Comparison of ENCODE assay signal across 10 cellular contexts in the genomic region with DNA sequence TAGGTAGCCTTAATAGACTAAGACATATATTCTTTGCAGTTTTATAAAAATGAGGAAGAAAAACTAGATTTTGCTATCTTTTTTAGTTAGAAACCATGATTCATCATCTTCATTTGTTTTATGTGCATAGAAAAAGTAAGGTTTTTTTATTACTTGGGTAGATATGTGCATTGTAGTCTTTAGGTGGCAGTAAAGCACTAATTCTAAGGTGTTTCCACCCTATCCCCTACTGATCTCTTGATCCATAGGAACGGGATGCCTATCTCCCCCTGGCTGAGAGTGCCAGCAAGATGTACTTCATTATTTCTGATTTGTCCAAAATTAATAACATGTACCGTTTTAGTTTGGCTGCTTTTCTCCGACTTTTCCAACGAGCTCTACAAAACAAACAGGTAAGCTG.
DNase-seq lines count a peak whose midpoint lies in the region; ATAC-seq and TF ChIP-seq lines count a peak whose summit lies in the region.
"Had no signal": no experiment of that assay in that cellular context is flagged by ENCODE, and none has a peak within 500 bp of the region (broad histone marks: within the 10 kb centered on the region; RNA-seq: fewer than 3 reads in every experiment).

No MANE protein-coding gene starts in this region.

- no peak overlapping the region for H3K18ac ChIP-seq in IMR-90 (ENCODE audit: low read depth, low read length)

- H3K9me1 ChIP-seq in IMR-90 (ENCODE audit: insufficient read depth, low read length) = no peaks in the 10 kb centered on the region

- H3K27ac ChIP-seq in IMR-90 (ENCODE audit: insufficient read depth, low read length) = no peak overlapping the region
- no peak overlapping the region for H3K27ac ChIP-seq in colonic mucosa

- H3K4me1 ChIP-seq in IMR-90 (ENCODE audit: control insufficient read depth, insufficient read depth, low read length) (no peaks in the 10 kb centered on the region), colonic mucosa (no peaks in the 10 kb centered on the region)

- H3K9ac ChIP-seq in IMR-90 (ENCODE audit: low read depth, low read length) = no peak overlapping the region
- no peak overlapping the region for H3K9ac ChIP-seq in colonic mucosa (ENCODE audit: low read depth in 2 of 2, low read length in 2 of 2)

- H3K27me3 Mint-ChIP-seq in activated CD4-positive, alpha-beta memory T cell treated with anti-CD3 and anti-CD28 coated beads for 36 hours = no peaks in the 10 kb centered on the region
- H3K27me3 Mint-ChIP-seq: activated naive CD4-positive, alpha-beta T cell treated with anti-CD3 and anti-CD28 coated beads, Interleukin-2, amount 50 U/mL, for 24 hours had no signal

- H2BK120ac ChIP-seq in IMR-90 (ENCODE audit: low read depth, low read length) = no peak overlapping the region

- no peak overlapping the region for H4K8ac ChIP-seq in IMR-90 (ENCODE audit: low read depth in 2 of 2, low read length in 2 of 2)

- no peaks in the 10 kb centered on the region for H3K79me1 ChIP-seq in IMR-90 (ENCODE audit: low read depth in 1 of 2, low read length in 2 of 2)

- ATAC-seq in IMR-90 (ENCODE audit: low read depth) = peak; percentile 78

- H3K27ac Mint-ChIP-seq in activated CD4-positive, alpha-beta memory T cell treated with anti-CD3 and anti-CD28 coated beads for 36 hours = no peak overlapping the region
- H3K27ac Mint-ChIP-seq: activated naive CD4-positive, alpha-beta T cell treated with anti-CD3 and anti-CD28 coated beads, Interleukin-2, amount 50 U/mL, for 24 hours had no signal

- no peaks in the 10 kb centered on the region for H3K9me3 Mint-ChIP-seq in activated CD4-positive, alpha-beta memory T cell treated with anti-CD3 and anti-CD28 coated beads for 36 hours
- H3K9me3 Mint-ChIP-seq: activated naive CD4-positive, alpha-beta T cell treated with anti-CD3 and anti-CD28 coated beads, Interleukin-2, amount 50 U/mL, for 24 hours had no signal

- in situ Hi-C loops in IMR-90 (cut with MboI; ENCODE audit: low sequenced_read_pairs) = no loop called here

- BruUV-seq in IMR-90 (replicated peaks; lab: Mats Ljungman, UMichigan) = no TSS peak

- TF ChIP-seq RAD21 in IMR-90 (IDR thresholded peaks at IDR 0.05; ENCODE audit: low read length) = peak; percentile 58

- no peaks in the 10 kb centered on the region; the same call in 1 of the 2 replicates for H3K36me3 ChIP-seq in IMR-90 (ENCODE audit: control insufficient read depth, insufficient read depth, low read length)
- H3K36me3 ChIP-seq in colonic mucosa = no peaks in the 10 kb centered on the region

- TF ChIP-seq CTCF in IMR-90 (conservative IDR thresholded peaks at IDR 0.05; ENCODE audit: low read depth, low read length) (peak; percentile 50), colonic mucosa (IDR thresholded peaks at IDR 0.05) (no peak)

- no peak overlapping the region for H2AFZ ChIP-seq in IMR-90 (replicated peaks; ENCODE audit: low read length, poor library complexity)

- H3K9me3 ChIP-seq in IMR-90 (ENCODE audit: control insufficient read depth, insufficient read depth, low read length) (no peaks in the 10 kb centered on the region), colonic mucosa (no peaks in the 10 kb centered on the region)

- no peak overlapping the region for H3K4me3 ChIP-seq in IMR-90 (ENCODE audit: insufficient read depth, low read depth, low read length)
- no peak overlapping the region for H3K4me3 ChIP-seq in colonic mucosa
- H3K4me3 ChIP-seq: smooth muscle cell had no signal

- WGBS in IMR-90 (ENCODE audit: extremely low coverage in 2 of 2, insufficient read length in 1 of 2), 2 experiments = no CpG with 5 or more reads among the region's 4 CpGs

- H2BK15ac ChIP-seq in IMR-90 (ENCODE audit: low read depth, low read length) = no peak overlapping the region

- H3K4me3 Mint-ChIP-seq in activated CD4-positive, alpha-beta memory T cell treated with anti-CD3 and anti-CD28 coated beads for 36 hours = no peak overlapping the region
- H3K4me3 Mint-ChIP-seq: activated naive CD4-positive, alpha-beta T cell treated with anti-CD3 and anti-CD28 coated beads, Interleukin-2, amount 50 U/mL, for 24 hours had no signal

- intact Hi-C loops in IMR-90 (cut with micrococcal nuclease) (loop anchor here (1.0 kb wide), 1 partner anchor 344 kb away; no protein-coding TSS in a partner anchor), colonic mucosa (cut with DNase I) (no loop called here)
- intact Hi-C loops in activated CD4-positive, alpha-beta memory T cell treated with anti-CD3 and anti-CD28 coated beads for 36 hours (cut with micrococcal nuclease) = no loop called here

- POLR2A ChIA-PET in IMR-90 (lab: Charles Lee; ENCODE audit: unreplicated experiment) = no interaction called here
- POLR2A ChIA-PET in activated CD4-positive, alpha-beta memory T cell treated with anti-CD3 and anti-CD28 coated beads for 36 hours (lab: Charles Lee) = no interaction called here

- peaks cover 3% of the 10 kb centered on the region for H3K36me3 Mint-ChIP-seq in activated CD4-positive, alpha-beta memory T cell treated with anti-CD3 and anti-CD28 coated beads for 36 hours

- no peak overlapping the region for H4K91ac ChIP-seq in IMR-90 (ENCODE audit: insufficient read depth, low read depth, low read length)

- TF ChIP-seq POLR2A in IMR-90 (IDR thresholded peaks at IDR 0.05; ENCODE audit: low read depth, low read length) = no peak

- H2BK5ac ChIP-seq in IMR-90 (ENCODE audit: low read depth, low read length, poor library complexity, severe bottlenecking) = no peak overlapping the region

- no peak overlapping the region for H3K23ac ChIP-seq in IMR-90 (ENCODE audit: low read depth, low read length)

- H2AK5ac ChIP-seq in IMR-90 (ENCODE audit: low read depth, low read length) = no peak overlapping the region

- no peak overlapping the region for H3K4me2 ChIP-seq in IMR-90 (ENCODE audit: low read depth, low read length)
- H3K4me2 ChIP-seq: smooth muscle cell had no signal

- no peak overlapping the region for H3K4ac ChIP-seq in IMR-90 (ENCODE audit: low read depth, low read length)

- H4K5ac ChIP-seq in IMR-90 (ENCODE audit: low read depth, low read length) = no peak overlapping the region

- CTCF ChIA-PET in IMR-90 (lab: Yijun Ruan, JAX) = interaction anchor here (0.6 to 0.7 kb wide), 3 partner anchors 12 to 1013 kb away, joined by 3 to 5 read pairs (median 3); no protein-coding TSS in a partner anchor
- CTCF ChIA-PET in activated CD4-positive, alpha-beta memory T cell treated with anti-CD3 and anti-CD28 coated beads for 36 hours (lab: Charles Lee) = no interaction called here

- no peaks in the 10 kb centered on the region for H3K27me3 ChIP-seq in IMR-90 (ENCODE audit: control insufficient read depth, insufficient read depth, low read length)
- H3K27me3 ChIP-seq in colonic mucosa = no peaks in the 10 kb centered on the region

- dilution Hi-C loops in IMR-90 (cut with HindIII; ENCODE audit: low sequenced_read_pairs, unreplicated experiment) = no loop called here

- peak; percentile 7 for DNase-seq in COLO829 (ENCODE audit: low spot score)
- peak; percentile 49 for DNase-seq in IMR-90
- peak; percentile 41 for DNase-seq in SW480 (ENCODE audit: low spot score)
- DNase-seq in iPS DF 19.7 (ENCODE audit: low read depth, low spot score) = peak; percentile 9
- DNase-seq in DMS114 treated with DMSO at 0.1 percent for 48 hours (lab: John Stamatoyannopoulos, UW; ENCODE audit: unreplicated experiment) = no peak
- no peak for DNase-seq in colonic mucosa
- DNase-seq in activated CD4-positive, alpha-beta memory T cell treated with anti-CD3 and anti-CD28 coated beads for 36 hours = no peak
- DNase-seq in OCI-M2 (lab: John Stamatoyannopoulos, UW; ENCODE audit: unreplicated experiment) = no peak

- H2BK20ac ChIP-seq in IMR-90 (ENCODE audit: low read depth, low read length) = no peak overlapping the region

- no peaks in the 10 kb centered on the region for H3K4me1 Mint-ChIP-seq in activated CD4-positive, alpha-beta memory T cell treated with anti-CD3 and anti-CD28 coated beads for 36 hours (ENCODE audit: low read depth)
- H3K4me1 Mint-ChIP-seq: activated naive CD4-positive, alpha-beta T cell treated with anti-CD3 and anti-CD28 coated beads, Interleukin-2, amount 50 U/mL, for 24 hours had no signal

- H2AK9ac ChIP-seq in IMR-90 (replicated peaks; ENCODE audit: low read depth, low read length, poor library complexity) = no peak overlapping the region

- H3K56ac ChIP-seq in IMR-90 (ENCODE audit: extremely low read depth, insufficient read depth, low read length) = no peak overlapping the region

- H3K14ac ChIP-seq in IMR-90 (replicated peaks; ENCODE audit: low read depth, low read length) = no peak overlapping the region

- H4K20me1 ChIP-seq in IMR-90 (ENCODE audit: insufficient read depth, low read length) = no peaks in the 10 kb centered on the region

TF ChIP-seq in IMR-90, 13 proteins besides CTCF, POLR2A, EP300 and RAD21:
- TF ChIP-seq USF2 (IDR thresholded peaks at IDR 0.05; ENCODE audit: low read depth, low read length) (no peak), SMC3 (IDR thresholded peaks at IDR 0.05; ENCODE audit: low read depth, low read length) (peak; percentile 13; the same call in 1 of the 2 replicates)
TF ChIP-seq in IMR-90: peak in this region for 1.

Comparison
In these comparisons a context has a peak if more than half of its experiments do, and no peak if none do; other contexts are left out.
1. DNase-seq: peak in COLO829 (single experiment), IMR-90 (single experiment), SW480 (single experiment) and iPS DF 19.7 (single experiment); none in DMS114 treated with DMSO at 0.1 percent for 48 hours (single experiment), colonic mucosa (single experiment), activated CD4-positive, alpha-beta memory T cell treated with anti-CD3 and anti-CD28 coated beads for 36 hours (single experiment) and OCI-M2 (single experiment).